19 cellular contexts compared by ENCODE assay signal in genomic region chr3:151766454-151766853, GRCh38. TPM values are rescaled to one million over a fixed set of nuclear protein-coding genes. Genes with fewer than 3 reads are reported as not detected.
DNase-seq lines count a peak whose midpoint lies in the region; ATAC-seq and TF ChIP-seq lines count a peak whose summit lies in the region.
"Had no signal": no experiment of that assay in that cellular context is flagged by ENCODE, and none has a peak within 500 bp of the region (broad histone marks: within the 10 kb centered on the region; RNA-seq: fewer than 3 reads in every experiment).

No MANE protein-coding gene starts in this region.

- no peaks in the 10 kb centered on the region for H3K9me1 ChIP-seq in IMR-90 (ENCODE audit: insufficient read depth, low read length)

- no peak overlapping the region for H2BK20ac ChIP-seq in IMR-90 (ENCODE audit: low read depth, low read length)

- DNase-seq in Daoy (ENCODE audit: low read depth) = peak; percentile 56
- peak; percentile 22 for DNase-seq in IMR-90
- peak; percentile 79 for DNase-seq in brain microvascular endothelial cell
- peak; percentile 80 to 93 for DNase-seq in lung microvascular endothelial cell (ENCODE audit: low read depth in 2 of 2)
- no peak for DNase-seq in COLO668 (lab: John Stamatoyannopoulos, UW; ENCODE audit: unreplicated experiment)
- no peak for DNase-seq in BE2C
- DNase-seq in NCI-H82 (lab: John Stamatoyannopoulos, UW) = no peak
- DNase-seq in NCI-H524 (lab: John Stamatoyannopoulos, UW) = no peak
- DNase-seq: activated CD8-positive, alpha-beta memory T cell treated with anti-CD3 and anti-CD28 coated beads, Interleukin-2, amount 50 U/mL, for 4 hours; activated naive CD4-positive, alpha-beta T cell; body of pancreas; effector CD8-positive, alpha-beta T cell; mesendoderm; NCI-H2081 treated with DMSO at 0.1 percent for 48 hours; NCI-H748 treated with DMSO at 0.1 percent for 48 hours had no signal

- H3K4me1 ChIP-seq in IMR-90 (ENCODE audit: control insufficient read depth, insufficient read depth, low read length) (no peaks in the 10 kb centered on the region), BE2C (no peaks in the 10 kb centered on the region; the same call in 1 of the 2 replicates)

- no peak overlapping the region for H3K4me3 ChIP-seq in IMR-90 (ENCODE audit: insufficient read depth, low read depth, low read length)
- peak overlapping the region; percentile 23 for H3K4me3 ChIP-seq in brain microvascular endothelial cell (ENCODE audit: low read depth, low read length)
- H3K4me3 ChIP-seq in BE2C (ENCODE audit: low read depth, low read length) = no peak overlapping the region
- H3K4me3 ChIP-seq: BLaER1 treated with 17β-estradiol and CSF1 and Interleukin-3, amounts not matched to agents 10 nM and 100 nM; body of pancreas; right atrium auricular region had no signal

- H2BK120ac ChIP-seq in IMR-90 (ENCODE audit: low read depth, low read length) = no peak overlapping the region

- H3K27me3 ChIP-seq in IMR-90 (ENCODE audit: control insufficient read depth, insufficient read depth, low read length) (no peaks in the 10 kb centered on the region), brain microvascular endothelial cell (replicated peaks) (no peaks in the 10 kb centered on the region), BE2C (no peaks in the 10 kb centered on the region)
- H3K27me3 ChIP-seq: BLaER1 treated with 17β-estradiol and CSF1 and Interleukin-3, amounts not matched to agents 10 nM and 100 nM; body of pancreas; right atrium auricular region had no signal

- no peak overlapping the region for H2BK5ac ChIP-seq in IMR-90 (ENCODE audit: low read depth, low read length, poor library complexity, severe bottlenecking)

- POLR2A ChIA-PET in IMR-90 (lab: Charles Lee; ENCODE audit: unreplicated experiment) = no interaction called here

- H3K23ac ChIP-seq in IMR-90 (ENCODE audit: low read depth, low read length) = no peak overlapping the region

- no peak overlapping the region for H3K56ac ChIP-seq in IMR-90 (ENCODE audit: extremely low read depth, insufficient read depth, low read length)

- no peak overlapping the region for H3K14ac ChIP-seq in IMR-90 (replicated peaks; ENCODE audit: low read depth, low read length)

- TF ChIP-seq POLR2A in IMR-90 (IDR thresholded peaks at IDR 0.05; ENCODE audit: low read depth, low read length) = no peak

- ATAC-seq in IMR-90 (ENCODE audit: low read depth) = no peak
- ATAC-seq: body of pancreas had no signal

- intact Hi-C loops in IMR-90 (cut with micrococcal nuclease) = no loop called here

- no peak overlapping the region for H3K4ac ChIP-seq in IMR-90 (ENCODE audit: low read depth, low read length)

- CTCF ChIA-PET in IMR-90 (lab: Yijun Ruan, JAX) = interaction anchor here (0.6 kb wide), 1 partner anchor 660 kb away, joined by 4 read pairs; no protein-coding TSS in a partner anchor

- H3K9me3 ChIP-seq in IMR-90 (ENCODE audit: control insufficient read depth, insufficient read depth, low read length) (no peaks in the 10 kb centered on the region), BE2C (no peaks in the 10 kb centered on the region)
- H3K9me3 ChIP-seq: BLaER1 treated with 17β-estradiol and CSF1 and Interleukin-3, amounts not matched to agents 10 nM and 100 nM; body of pancreas; right atrium auricular region had no signal

- no peak overlapping the region for H2AK5ac ChIP-seq in IMR-90 (ENCODE audit: low read depth, low read length)

- no TSS peak for BruUV-seq in IMR-90 (replicated peaks; lab: Mats Ljungman, UMichigan)

- no peaks in the 10 kb centered on the region for H3K36me3 ChIP-seq in IMR-90 (ENCODE audit: control insufficient read depth, insufficient read depth, low read length)
- H3K36me3 ChIP-seq in brain microvascular endothelial cell (replicated peaks) = no peaks in the 10 kb centered on the region
- no peaks in the 10 kb centered on the region for H3K36me3 ChIP-seq in BE2C
- H3K36me3 ChIP-seq: BLaER1 treated with 17β-estradiol and CSF1 and Interleukin-3, amounts not matched to agents 10 nM and 100 nM; right atrium auricular region had no signal

- H3K79me1 ChIP-seq in IMR-90 (ENCODE audit: low read depth in 1 of 2, low read length in 2 of 2) = no peaks in the 10 kb centered on the region

- no peak overlapping the region for H2AFZ ChIP-seq in IMR-90 (replicated peaks; ENCODE audit: low read length, poor library complexity)

- no peak overlapping the region for H3K9ac ChIP-seq in IMR-90 (ENCODE audit: low read depth, low read length)
- H3K9ac ChIP-seq: BLaER1 treated with 17β-estradiol and CSF1 and Interleukin-3, amounts not matched to agents 10 nM and 100 nM had no signal

- no peaks in the 10 kb centered on the region for H4K20me1 ChIP-seq in IMR-90 (ENCODE audit: insufficient read depth, low read length)
- H4K20me1 ChIP-seq: BLaER1 treated with 17β-estradiol and CSF1 and Interleukin-3, amounts not matched to agents 10 nM and 100 nM had no signal

- TF ChIP-seq CTCF in IMR-90 (conservative IDR thresholded peaks at IDR 0.05; ENCODE audit: low read depth, low read length) = no peak
- no peak for TF ChIP-seq CTCF in brain microvascular endothelial cell (IDR thresholded peaks at IDR 0.05; ENCODE audit: low read depth, low read length, missing control alignments)
- TF ChIP-seq CTCF in BE2C (IDR thresholded peaks at IDR 0.05; ENCODE audit: low read depth, low read length) = no peak

- H3K27ac ChIP-seq in IMR-90 (ENCODE audit: insufficient read depth, low read length) (no peak overlapping the region), brain microvascular endothelial cell (peak overlapping the region; percentile 86)
- H3K27ac ChIP-seq: BLaER1 treated with 17β-estradiol and CSF1 and Interleukin-3, amounts not matched to agents 10 nM and 100 nM had no signal

- in situ Hi-C loops in IMR-90 (cut with MboI; ENCODE audit: low sequenced_read_pairs) (no loop called here), brain microvascular endothelial cell (cut with HindIII; ENCODE audit: low pct_ligation_motif_present, low sequenced_read_pairs) (no loop called here)

- TF ChIP-seq RAD21 in IMR-90 (IDR thresholded peaks at IDR 0.05; ENCODE audit: low read length) = no peak

- no peak overlapping the region for H3K4me2 ChIP-seq in IMR-90 (ENCODE audit: low read depth, low read length)
- H3K4me2 ChIP-seq: BLaER1 treated with 17β-estradiol and CSF1 and Interleukin-3, amounts not matched to agents 10 nM and 100 nM had no signal

- no peak overlapping the region for H4K8ac ChIP-seq in IMR-90 (ENCODE audit: low read depth in 2 of 2, low read length in 2 of 2)

- H2BK15ac ChIP-seq in IMR-90 (ENCODE audit: low read depth, low read length) = no peak overlapping the region

- dilution Hi-C loops in IMR-90 (cut with HindIII; ENCODE audit: low sequenced_read_pairs, unreplicated experiment) = no loop called here

- H4K5ac ChIP-seq in IMR-90 (ENCODE audit: low read depth, low read length) = no peak overlapping the region

- H3K18ac ChIP-seq in IMR-90 (ENCODE audit: low read depth, low read length) = no peak overlapping the region

- WGBS in IMR-90 (ENCODE audit: extremely low coverage in 2 of 2, insufficient read length in 1 of 2), 2 experiments = no CpG with 5 or more reads among the region's 2 CpGs

- H4K91ac ChIP-seq in IMR-90 (ENCODE audit: insufficient read depth, low read depth, low read length) = no peak overlapping the region

- H2AK9ac ChIP-seq in IMR-90 (replicated peaks; ENCODE audit: low read depth, low read length, poor library complexity) = no peak overlapping the region

TF ChIP-seq in IMR-90, 13 proteins besides CTCF, POLR2A, EP300 and RAD21 (continues in another document):
- TF ChIP-seq USF2 (IDR thresholded peaks at IDR 0.05; ENCODE audit: low read depth, low read length) = no peak
- no peak for TF ChIP-seq MAZ (IDR thresholded peaks at IDR 0.05; ENCODE audit: borderline replicate concordance, low read depth, low read length)
- no peak for TF ChIP-seq MXI1 (IDR thresholded peaks at IDR 0.05; ENCODE audit: borderline replicate concordance, low read depth, low read length)
- no peak for TF ChIP-seq RFX5 (IDR thresholded peaks at IDR 0.05; ENCODE audit: low read depth, low read length)
- TF ChIP-seq ELK1 (IDR thresholded peaks at IDR 0.05; ENCODE audit: borderline replicate concordance, low read depth, low read length) = no peak
- TF ChIP-seq CEBPB (IDR thresholded peaks at IDR 0.05; ENCODE audit: low read depth, low read length) = no peak
- TF ChIP-seq MAFK (IDR thresholded peaks at IDR 0.05; ENCODE audit: low read depth, low read length) = no peak
- no peak for TF ChIP-seq RCOR1 (IDR thresholded peaks at IDR 0.05; ENCODE audit: insufficient replicate concordance, low read length)
- no peak for TF ChIP-seq FOS (IDR thresholded peaks at IDR 0.05; ENCODE audit: low read depth, low read length)

RNA-seq across cellular contexts. Expression of gene AADACL2, which starts 32.7 kb away (rescaled TPM):
- not detected in 2 replicates for total RNA-seq in Daoy (2014; rRNA removed; shearing (Covaris generic))
- total RNA-seq in IMR-90 (2012; rRNA removed) = not detected in 2 replicates
- not detected in 2 replicates for polyA plus RNA-seq in IMR-90 (2012; rRNA removed)
- not detected in 2 replicates for polyA plus RNA-seq in IMR-90 (2012; cell fraction: cytosol; rRNA removed)
- polyA plus RNA-seq in IMR-90 (2012; cell fraction: nucleus; rRNA removed; ENCODE audit: low replicate concordance) = not detected in 2 replicates
- total RNA-seq in lung microvascular endothelial cell = not detected in 2 replicates
- polyA plus RNA-seq in BE2C (2012; ENCODE audit: insufficient read depth, insufficient read length, low read depth) = not detected
- total RNA-seq: body of pancreas; T-helper 1 cell treated with Interleukin-12 subunit alpha and Interleukin-12 subunit beta and Interleukin-4 antibody, amounts not matched to agents 30 ng/mL and 1 ng/mL, for 36 hours had no signal
- polyA plus RNA-seq: neural cell had no signal

RNA-seq across cellular contexts. Expression of gene AADAC, which starts 47.5 kb away (rescaled TPM):
- not detected in 2 replicates for total RNA-seq in Daoy (2014; rRNA removed; shearing (Covaris generic))
- not detected in 2 replicates for total RNA-seq in IMR-90 (2012; rRNA removed)
- not detected in 2 replicates for polyA plus RNA-seq in IMR-90 (2012; rRNA removed)
- not detected in 2 replicates for polyA plus RNA-seq in IMR-90 (2012; cell fraction: cytosol; rRNA removed)
- not detected in 2 replicates for polyA plus RNA-seq in IMR-90 (2012; cell fraction: nucleus; rRNA removed; ENCODE audit: low replicate concordance)
- under 0.01 TPM in 2 replicates for total RNA-seq in lung microvascular endothelial cell
- not detected for polyA plus RNA-seq in BE2C (2012; ENCODE audit: insufficient read depth, insufficient read length, low read depth)
- total RNA-seq: T-helper 1 cell treated with Interleukin-12 subunit alpha and Interleukin-12 subunit beta and Interleukin-4 antibody, amounts not matched to agents 30 ng/mL and 1 ng/mL, for 36 hours had no signal
- polyA plus RNA-seq: neural cell had no signal

Comparison
In these comparisons a context has a peak if more than half of its experiments do, and no peak if none do; other contexts are left out.
1. DNase-seq: peak in Daoy (single experiment), IMR-90 (single experiment), brain microvascular endothelial cell (single experiment) and lung microvascular endothelial cell (2 of 2); none in COLO668 (single experiment), BE2C (single experiment), NCI-H82 (single experiment) and NCI-H524 (0 of 2).